ENCODE assay signal across 31 cellular contexts in genomic region chr3:28868897-28869296, GRCh38.
"Had no signal": no experiment of that assay in that cellular context is flagged by ENCODE, and none has a peak within 500 bp of the region (broad histone marks: within the 10 kb centered on the region; RNA-seq: fewer than 3 reads in every experiment).

No MANE protein-coding gene starts in this region.

- H3K27ac ChIP-seq: ovary, parathyroid adenoma, skin epidermis, spleen, suprapubic skin, testis, tibial artery, transverse colon, upper lobe of right lung, uterus had no signal

- H3K4me3 Mint-ChIP-seq: naive thymus-derived CD8-positive, alpha-beta T cell; natural killer cell treated with Interleukin-12 subunit alpha and Interleukin-12 subunit beta and Interleukin-15 and Interleukin-18, amount 100 ng/mL, for 72 hours; neural progenitor cell; stimulated activated memory B cell treated with anti-CD40 and anti-IgM and Interleukin-4, amounts not matched to agents 10 μg/mL and 1 μg/mL and 100 μg/mL, for 72 hours; stimulated activated naive CD8-positive, alpha-beta T cell treated with anti-CD3 and anti-CD28 coated beads, Interleukin-15, amount 100 ng/mL, for 72 hours; type B pancreatic cell had no signal

- H3K79me2 ChIP-seq: parathyroid adenoma had no signal

- H3K9me3 Mint-ChIP-seq: neural progenitor cell had no signal

- H3K27ac Mint-ChIP-seq: naive thymus-derived CD8-positive, alpha-beta T cell; natural killer cell treated with Interleukin-12 subunit alpha and Interleukin-12 subunit beta and Interleukin-15 and Interleukin-18, amount 100 ng/mL, for 72 hours; neural progenitor cell; progenitor cell of endocrine pancreas; stimulated activated memory B cell treated with anti-CD40 and anti-IgM and Interleukin-4, amounts not matched to agents 10 μg/mL and 1 μg/mL and 100 μg/mL, for 72 hours; stimulated activated naive CD8-positive, alpha-beta T cell treated with anti-CD3 and anti-CD28 coated beads, Interleukin-15, amount 100 ng/mL, for 72 hours; type B pancreatic cell had no signal

- H3K36me3 Mint-ChIP-seq: naive thymus-derived CD8-positive, alpha-beta T cell; natural killer cell treated with Interleukin-12 subunit alpha and Interleukin-12 subunit beta and Interleukin-15 and Interleukin-18, amount 100 ng/mL, for 72 hours; neural progenitor cell; stimulated activated memory B cell treated with anti-CD40 and anti-IgM and Interleukin-4, amounts not matched to agents 10 μg/mL and 1 μg/mL and 100 μg/mL, for 72 hours had no signal

- H3K4me2 ChIP-seq: smooth muscle cell had no signal

- H2AFZ ChIP-seq: neural progenitor cell, parathyroid adenoma had no signal

- H3K4me1 Mint-ChIP-seq: naive thymus-derived CD8-positive, alpha-beta T cell; stimulated activated memory B cell treated with anti-CD40 and anti-IgM and Interleukin-4, amounts not matched to agents 10 μg/mL and 1 μg/mL and 100 μg/mL, for 72 hours; stimulated activated naive CD8-positive, alpha-beta T cell treated with anti-CD3 and anti-CD28 coated beads, Interleukin-15, amount 100 ng/mL, for 72 hours had no signal

- H3K4me3 ChIP-seq: neural progenitor cell, ovary, psoas muscle, skin epidermis, smooth muscle cell, spleen, suprapubic skin, testis, tibial artery, transverse colon, upper lobe of right lung, uterus had no signal

- DNase-seq: naive thymus-derived CD8-positive, alpha-beta T cell; occipital lobe; ovary; posterior cingulate gyrus; psoas muscle; right cardiac atrium; spleen; stimulated activated CD4-positive, alpha-beta T cell treated with anti-CD3 and anti-CD28 coated beads, Interleukin-12 subunit alpha, Interleukin-12 subunit beta, amount 100 ng/mL, for 4 hours; stimulated activated CD4-positive, alpha-beta T cell treated with anti-CD3 and anti-CD28 coated beads, Interleukin-1b, Interleukin-23, amount 100 ng/mL, for 48 hours; stimulated activated CD4-positive, alpha-beta T cell treated with anti-CD3 and anti-CD28 coated beads, Interleukin-4, amount 100 ng/mL, for 1 hour; stimulated activated CD4-positive, alpha-beta T cell treated with anti-CD3 and anti-CD28 coated beads, Interleukin-4, amount 100 ng/mL, for 4 hours; stimulated activated CD8-positive, alpha-beta memory T cell treated with anti-CD3 and anti-CD28 coated beads, Interleukin-4, amount 100 ng/mL, for 48 hours; stimulated activated naive CD4-positive, alpha-beta T cell; stimulated activated naive CD8-positive, alpha-beta T cell treated with anti-CD3 and anti-CD28 coated beads, Interleukin-15, amount 100 ng/mL, for 72 hours; stimulated activated naive CD8-positive, alpha-beta T cell treated with anti-CD3 and anti-CD28 coated beads, Interleukin-15, Interleukin-2, amounts not matched to agents 100 U/mL and 50 U/mL, for 24 hours; substantia nigra; testis; tibial artery; transverse colon; upper lobe of right lung; uterus had no signal

- H3K9me3 ChIP-seq: ovary, psoas muscle, spleen, suprapubic skin, testis, tibial artery, transverse colon, upper lobe of right lung, uterus had no signal

- H3K27me3 ChIP-seq: neural progenitor cell, ovary, spleen, suprapubic skin, testis, tibial artery, transverse colon, upper lobe of right lung, uterus had no signal

- H3K4me1 ChIP-seq: parathyroid adenoma, psoas muscle, spleen, suprapubic skin, testis, tibial artery, transverse colon, upper lobe of right lung, uterus had no signal

- ATAC-seq: naive thymus-derived CD8-positive, alpha-beta T cell; natural killer cell treated with Interleukin-12 subunit alpha and Interleukin-12 subunit beta and Interleukin-15 and Interleukin-18, amount 100 ng/mL, for 72 hours; psoas muscle; right cardiac atrium; sciatic nerve; stimulated activated memory B cell treated with anti-CD40 and anti-IgM and Interleukin-4, amounts not matched to agents 10 μg/mL and 1 μg/mL and 100 μg/mL, for 72 hours; stimulated activated naive CD8-positive, alpha-beta T cell treated with anti-CD3 and anti-CD28 coated beads, Interleukin-15, amount 100 ng/mL, for 72 hours; stimulated activated naive CD8-positive, alpha-beta T cell treated with anti-CD3 and anti-CD28 coated beads, Interleukin-15, Interleukin-2, amounts not matched to agents 100 U/mL and 50 U/mL, for 24 hours; upper lobe of right lung had no signal

- H3K9ac ChIP-seq: neural progenitor cell, parathyroid adenoma had no signal

- H3K27me3 Mint-ChIP-seq: natural killer cell treated with Interleukin-12 subunit alpha and Interleukin-12 subunit beta and Interleukin-15 and Interleukin-18, amount 100 ng/mL, for 72 hours; progenitor cell of endocrine pancreas; stimulated activated memory B cell treated with anti-CD40 and anti-IgM and Interleukin-4, amounts not matched to agents 10 μg/mL and 1 μg/mL and 100 μg/mL, for 72 hours; stimulated activated naive CD8-positive, alpha-beta T cell treated with anti-CD3 and anti-CD28 coated beads, Interleukin-15, amount 100 ng/mL, for 72 hours; type B pancreatic cell had no signal

- H3K36me3 ChIP-seq: neural progenitor cell, ovary, spleen, suprapubic skin, tibial artery, transverse colon, upper lobe of right lung, uterus had no signal
